11 cellular contexts compared by ENCODE assay signal in the genomic region with DNA sequence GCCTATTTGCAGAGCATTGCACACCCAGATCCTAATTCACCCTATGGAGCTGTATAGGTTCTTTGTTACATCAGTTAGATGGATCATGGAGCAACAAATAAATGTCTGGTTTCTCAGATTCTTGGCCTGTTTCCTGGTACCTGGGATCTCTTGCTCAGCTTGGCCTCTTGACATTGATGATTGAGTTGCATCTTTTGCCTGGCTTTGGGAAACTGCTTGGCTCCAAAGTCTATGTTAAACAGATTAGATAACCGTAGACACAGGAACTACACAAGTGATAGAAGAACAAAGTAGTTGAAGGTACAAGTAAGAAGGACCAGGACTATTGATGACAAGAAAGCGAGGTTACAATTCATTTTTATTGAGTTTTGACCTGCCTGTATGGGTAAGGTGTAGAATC.
"Had no signal": no experiment of that assay in that cellular context is flagged by ENCODE, and none has a peak within 500 bp of the region (broad histone marks: within the 10 kb centered on the region; RNA-seq: fewer than 3 reads in every experiment).

No MANE protein-coding gene starts in this region.

- H3K9ac ChIP-seq: GM23248 had no signal

- H2AFZ ChIP-seq: GM23248, GM23338 had no signal

- ATAC-seq: GM23338, HCT116 had no signal

- FAIRE-seq: H1, H54 had no signal

- H3K36me3 ChIP-seq: HAP-1 had no signal

- H3K4me2 ChIP-seq: GM23338 had no signal

- H3K4me1 ChIP-seq: HAP-1 had no signal

- H3K9me3 Mint-ChIP-seq: GM23338, H9, HFFc6 had no signal

- H3K9me3 ChIP-seq: HAP-1 had no signal

- H3K4me3 ChIP-seq: GM23248, GM23338, HAP-1 had no signal

- H3K4me3 Mint-ChIP-seq: GM23338, H9, HFFc6 had no signal

- DNase-seq: GM23248, GOT3, H7, H9, HCEC 1CT, HFFc6 had no signal

- H3K27ac ChIP-seq: GM23248 had no signal

- H3K27ac Mint-ChIP-seq: GM23338, H9, HFFc6 had no signal
